In genomic region chr17:56938206-56938605, GRCh38 we compare ENCODE assay signal across 1 cellular context.
TF ChIP-seq lines count a peak whose summit lies in the region.

No MANE protein-coding gene starts in this region.

TF ChIP-seq in endothelial cell of umbilical vein, 7 proteins besides CTCF, POLR2A, EP300 and RAD21:
- TF ChIP-seq JUN (IDR thresholded peaks at IDR 0.05; ENCODE audit: borderline replicate concordance, insufficient read depth, insufficient read length, low read depth) (peak; percentile 35), FOS (IDR thresholded peaks at IDR 0.05; ENCODE audit: borderline replicate concordance, insufficient read depth, low read length) (peak; percentile 47)
